In genomic region chr4:150218447-150218846, GRCh38 we compare ENCODE assay signal across 1 cellular context.
TF ChIP-seq lines count a peak whose summit lies in the region.

No MANE protein-coding gene starts in this region.

TF ChIP-seq in HepG2, 621 proteins besides CTCF, POLR2A, EP300 and RAD21 (continued from another document):
- no peak for TF ChIP-seq SCMH1 (CRISPR knock-in tag; IDR thresholded peaks at IDR 0.05; ENCODE audit: borderline replicate concordance)
- TF ChIP-seq ZNF329 (CRISPR knock-in tag; IDR thresholded peaks at IDR 0.05; ENCODE audit: low read depth) = no peak
- TF ChIP-seq ARID4A (CRISPR knock-in tag; IDR thresholded peaks at IDR 0.05; ENCODE audit: borderline replicate concordance) = no peak
- TF ChIP-seq SP5 (CRISPR knock-in tag; IDR thresholded peaks at IDR 0.05; ENCODE audit: borderline replicate concordance, low read depth) = no peak
- TF ChIP-seq ZNF777 (CRISPR knock-in tag; IDR thresholded peaks at IDR 0.05) = no peak
